ENCODE assay signal across 21 cellular contexts in the genomic region with DNA sequence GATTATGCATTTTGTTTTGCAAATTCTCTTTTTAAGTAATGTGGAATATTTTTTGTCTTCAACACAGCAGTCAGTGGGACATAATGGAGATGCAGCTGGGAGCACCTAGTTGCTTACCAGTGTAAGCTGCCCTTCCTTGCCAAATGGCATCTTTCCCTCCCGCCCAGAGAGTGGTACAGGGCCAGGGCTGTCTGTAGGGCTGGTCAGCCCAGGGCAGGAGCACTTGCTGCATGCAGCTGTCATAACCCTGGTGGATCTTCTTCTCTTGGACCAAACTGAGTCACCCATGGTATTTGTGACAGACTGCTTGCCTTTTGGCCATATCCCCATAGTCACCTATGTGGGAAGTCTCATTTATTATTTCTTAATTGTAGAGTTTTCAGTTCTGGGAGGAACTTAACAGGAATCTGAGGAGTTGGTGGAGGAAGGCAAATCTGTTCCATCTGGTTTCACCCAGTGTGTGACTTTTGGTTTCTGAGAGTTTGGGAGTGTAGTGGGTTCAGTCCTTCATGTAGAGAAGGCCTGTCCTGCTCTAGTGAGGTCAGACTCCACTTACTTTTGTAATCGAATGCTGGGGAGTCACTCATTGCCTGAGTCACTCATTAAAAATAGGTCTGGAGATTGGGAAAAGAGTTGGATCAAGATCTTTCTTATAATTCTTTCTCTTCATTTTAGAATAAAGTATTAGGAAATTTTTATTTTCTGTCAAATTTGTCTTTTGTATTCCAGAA.
"Had no signal": no experiment of that assay in that cellular context is flagged by ENCODE, and none has a peak within 500 bp of the region (broad histone marks: within the 10 kb centered on the region; RNA-seq: fewer than 3 reads in every experiment).

No MANE protein-coding gene starts in this region.

- H3K36me3 ChIP-seq: brain microvascular endothelial cell, esophagus muscularis mucosa, lower lobe of right lung, pancreas, tibial nerve had no signal

- H3K4me3 ChIP-seq: dorsolateral prefrontal cortex, esophagus muscularis mucosa, lower lobe of right lung, pancreas, tibial nerve had no signal

- H3K36me3 Mint-ChIP-seq: activated naive CD4-positive, alpha-beta T cell treated with anti-CD3 and anti-CD28 coated beads, Interleukin-2, amount 50 U/mL, for 72 hours; immature natural killer cell; mesothelial cell of epicardium; naive B cell; stimulated activated naive B cell treated with anti-CD40 and anti-IgM and Interleukin-4, amounts not matched to agents 10 μg/mL and 1 μg/mL and 100 μg/mL, for 72 hours had no signal

- H3K4me1 Mint-ChIP-seq: activated B cell treated with CpG ODN at 0.5 μM for 24 hours; immature natural killer cell; naive B cell; stimulated activated naive B cell treated with anti-CD40 and anti-IgM and Interleukin-4, amounts not matched to agents 10 μg/mL and 1 μg/mL and 100 μg/mL, for 72 hours had no signal

- H3K9me3 ChIP-seq: esophagus muscularis mucosa, lower lobe of right lung, pancreas, tibial nerve had no signal

- H3K9me3 Mint-ChIP-seq: activated B cell treated with CpG ODN at 0.5 μM for 24 hours; activated naive CD4-positive, alpha-beta T cell treated with anti-CD3 and anti-CD28 coated beads, Interleukin-2, amount 50 U/mL, for 72 hours; activated T-cell treated with anti-CD3 and anti-CD28 coated beads, Interleukin-2, amount 50 U/mL, for 72 hours; immature natural killer cell; naive B cell; stimulated activated naive B cell treated with anti-CD40 and anti-IgM and Interleukin-4, amounts not matched to agents 10 μg/mL and 1 μg/mL and 100 μg/mL, for 72 hours had no signal

- H3K27ac ChIP-seq: brain microvascular endothelial cell, dorsolateral prefrontal cortex, esophagus muscularis mucosa, foreskin keratinocyte, lower lobe of right lung, pancreas, tibial nerve had no signal

- ATAC-seq: activated naive CD4-positive, alpha-beta T cell treated with anti-CD3 and anti-CD28 coated beads, Interleukin-2, amount 50 U/mL, for 72 hours; activated T-cell treated with anti-CD3 and anti-CD28 coated beads, Interleukin-2, amount 50 U/mL, for 72 hours; foreskin keratinocyte; lower lobe of right lung; pancreas; stimulated activated naive B cell treated with anti-CD40 and anti-IgM and Interleukin-4, amounts not matched to agents 10 μg/mL and 1 μg/mL and 100 μg/mL, for 72 hours had no signal

- H3K27ac Mint-ChIP-seq: activated B cell treated with CpG ODN at 0.5 μM for 24 hours; activated naive CD4-positive, alpha-beta T cell treated with anti-CD3 and anti-CD28 coated beads, Interleukin-2, amount 50 U/mL, for 72 hours; activated T-cell treated with anti-CD3 and anti-CD28 coated beads, Interleukin-2, amount 50 U/mL, for 72 hours; mesothelial cell of epicardium; naive B cell; stimulated activated naive B cell treated with anti-CD40 and anti-IgM and Interleukin-4, amounts not matched to agents 10 μg/mL and 1 μg/mL and 100 μg/mL, for 72 hours had no signal

- H3K4me3 Mint-ChIP-seq: activated B cell treated with CpG ODN at 0.5 μM for 24 hours; activated T-cell treated with anti-CD3 and anti-CD28 coated beads, Interleukin-2, amount 50 U/mL, for 72 hours; immature natural killer cell; mesothelial cell of epicardium; naive B cell; stimulated activated naive B cell treated with anti-CD40 and anti-IgM and Interleukin-4, amounts not matched to agents 10 μg/mL and 1 μg/mL and 100 μg/mL, for 72 hours had no signal

- DNase-seq: activated B cell treated with CpG ODN at 0.5 μM for 24 hours; activated CD4-positive, alpha-beta T cell treated with anti-CD3 and anti-CD28 coated beads for 48 hours; activated CD8-positive, alpha-beta memory T cell treated with anti-CD3 and anti-CD28 coated beads, Interleukin-2, amount 50 U/mL, for 48 hours; activated gamma-delta T cell; activated T-cell treated with anti-CD3 and anti-CD28 coated beads, Interleukin-2, amount 50 U/mL, for 72 hours; anterior cingulate cortex; brain microvascular endothelial cell; dorsolateral prefrontal cortex; foreskin keratinocyte; immature natural killer cell; lower lobe of right lung; naive B cell; pancreas; retina; stimulated activated CD4-positive, alpha-beta T cell treated with anti-CD3 and anti-CD28 coated beads, Interleukin-15, amount 100 ng/mL, for 24 hours; stimulated activated CD4-positive, alpha-beta T cell treated with anti-CD3 and anti-CD28 coated beads, Interleukin-4, amount 100 ng/mL, for 1 hour; stimulated activated naive B cell treated with anti-CD40 and anti-IgM and Interleukin-4, amounts not matched to agents 10 μg/mL and 1 μg/mL and 100 μg/mL, for 72 hours had no signal

- H3K4me1 ChIP-seq: esophagus muscularis mucosa, foreskin keratinocyte, lower lobe of right lung, pancreas, tibial nerve had no signal

- H3K27me3 ChIP-seq: brain microvascular endothelial cell, foreskin keratinocyte, pancreas, tibial nerve had no signal
